ENCODE assay signal across 8 cellular contexts in the genomic region with DNA sequence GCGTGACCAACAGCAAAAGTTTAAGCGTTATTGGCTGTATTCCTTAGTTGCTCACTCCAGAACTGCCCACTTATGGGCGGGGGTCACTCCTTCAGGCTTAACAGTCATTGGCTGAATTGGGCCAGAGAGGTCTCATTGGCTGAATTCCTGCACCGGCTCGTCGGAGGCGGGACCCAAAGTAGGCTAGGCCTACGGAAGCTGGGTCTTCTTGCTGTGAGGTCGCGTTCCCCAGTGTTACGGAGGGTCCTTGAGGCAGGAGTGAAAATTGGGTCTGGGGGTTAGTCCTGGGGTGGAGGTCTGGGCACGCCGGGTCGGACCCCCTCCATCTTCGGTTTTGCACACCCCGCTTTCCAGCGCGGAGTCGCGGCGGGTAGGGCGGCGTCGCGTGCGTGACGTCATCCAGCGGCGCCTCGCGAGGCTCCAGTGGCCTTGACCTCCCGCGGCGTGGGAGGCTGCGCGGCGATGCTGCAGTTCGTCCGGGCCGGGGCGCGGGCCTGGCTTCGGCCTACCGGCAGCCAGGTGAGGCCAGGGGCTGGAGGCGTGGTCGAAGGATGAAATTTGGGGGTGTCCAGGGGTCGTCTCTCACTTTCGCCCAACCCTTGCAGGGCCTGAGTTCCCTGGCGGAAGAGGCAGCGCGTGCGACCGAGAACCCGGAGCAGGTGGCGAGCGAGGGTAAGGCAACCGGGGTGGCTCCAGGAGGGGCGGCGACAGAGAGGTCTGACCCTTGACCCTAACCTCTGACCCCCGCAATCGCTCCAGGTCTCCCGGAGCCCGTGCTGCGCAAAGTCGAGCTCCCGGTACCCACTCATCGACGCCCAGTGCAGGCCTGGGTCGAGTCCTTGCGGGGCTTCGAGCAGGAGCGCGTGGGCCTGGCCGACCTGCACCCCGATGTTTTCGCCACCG.
A peak's percentile ranks its signal among the peaks of the same experiment; 100 is the strongest.
DNase-seq lines count a peak whose midpoint lies in the region; ATAC-seq and TF ChIP-seq lines count a peak whose summit lies in the region.

A gene (plus strand): TSS at position 423 of the 903 bp plus-strand sequence. CDS start 40 bp downstream, at position 463.

- TF ChIP-seq CTCF in AG09319 (IDR thresholded peaks at IDR 0.05; ENCODE audit: low read depth, low read length): no peak

- ATAC-seq in GM19035 (IDR thresholded peaks at IDR 0.05; ENCODE audit: unreplicated experiment) (peak; percentile 91), HG03354 (IDR thresholded peaks at IDR 0.05; ENCODE audit: poor library complexity, severe bottlenecking, unreplicated experiment) (peak; percentile 92)
- peak; percentile 97 to 98 for ATAC-seq in activated CD4-positive, CD25-positive, alpha-beta regulatory T cell treated with anti-CD3 and anti-CD28 coated beads, Interleukin-2, amount 50 U/mL, for 24 hours

- DNase-seq in AG09319 (ENCODE audit: extremely low read depth, low read depth) (peak; percentile 93), NCI-H446 treated with DMSO at 0.1 percent for 48 hours (lab: John Stamatoyannopoulos, UW) (peak; percentile 99), cerebellar cortex (ENCODE audit: low spot score) (peak; percentile 100), islet precursor cell (peak; percentile 99)
- DNase-seq in stimulated activated CD4-positive, alpha-beta T cell treated with anti-CD3 and anti-CD28 coated beads, Interleukin-12 subunit alpha, Interleukin-12 subunit beta, amount 100 ng/mL, for 48 hours (ENCODE audit: low read depth in 2 of 3, low spot score in 1 of 3): peak; percentile 90 to 93 (median 93)

Comparison
In these comparisons a context has a peak if more than half of its experiments do, and no peak if none do; other contexts are left out.
1. Peak in every context shown above with its lines: DNase-seq and ATAC-seq.